ENCODE assay signal across 28 cellular contexts in the genomic region with DNA sequence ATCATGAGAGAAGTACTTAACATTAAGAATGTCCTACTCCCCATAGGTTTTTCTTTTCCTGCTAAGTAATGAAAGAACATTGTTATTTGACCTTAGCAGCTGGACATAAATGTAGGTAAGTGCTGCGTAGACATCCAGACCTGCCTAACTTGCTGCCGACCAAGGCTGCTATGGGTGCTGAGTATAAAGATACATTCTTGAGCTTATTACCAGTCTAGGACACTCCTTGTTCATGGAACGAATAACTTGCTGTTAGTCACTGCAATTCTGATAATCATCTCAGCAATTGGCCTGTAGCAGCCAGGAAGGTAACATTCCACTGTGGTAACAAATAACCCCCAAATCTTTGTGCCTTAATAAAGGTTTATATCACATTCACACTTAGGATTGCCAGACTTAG.
"Had no signal": no experiment of that assay in that cellular context is flagged by ENCODE, and none has a peak within 500 bp of the region (broad histone marks: within the 10 kb centered on the region; RNA-seq: fewer than 3 reads in every experiment).

No MANE protein-coding gene starts in this region.

- ATAC-seq: activated naive CD4-positive, alpha-beta T cell treated with anti-CD3 and anti-CD28 coated beads, Interleukin-2, amount 50 U/mL, for 72 hours; activated T-cell treated with anti-CD3 and anti-CD28 coated beads, Interleukin-2, amount 50 U/mL, for 72 hours; body of pancreas; gastrocnemius medialis; WTC11 had no signal

- H3K27me3 ChIP-seq: body of pancreas, gastrocnemius medialis had no signal

- H3K36me3 Mint-ChIP-seq: activated naive CD4-positive, alpha-beta T cell treated with anti-CD3 and anti-CD28 coated beads, Interleukin-2, amount 10 ng/mL, durations not matched to agents 7 days and 5 days; activated naive CD4-positive, alpha-beta T cell treated with anti-CD3 and anti-CD28 coated beads, Interleukin-2, amount 50 U/mL, for 72 hours; activated naive CD8-positive, alpha-beta T cell treated with anti-CD3 and anti-CD28 coated beads, Interleukin-2, amount 10 ng/mL, durations not matched to agents 7 days and 5 days; WTC11 had no signal

- H3K36me3 ChIP-seq: gastrocnemius medialis had no signal

- H3K9me3 Mint-ChIP-seq: activated CD4-positive, alpha-beta memory T cell treated with anti-CD3 and anti-CD28 coated beads, Interleukin-2, amount 10 ng/mL, durations not matched to agents 7 days and 5 days; activated CD4-positive, alpha-beta T cell treated with anti-CD3 and anti-CD28 coated beads, Interleukin-2, amount 10 ng/mL, durations not matched to agents 7 days and 5 days; activated naive CD4-positive, alpha-beta T cell treated with anti-CD3 and anti-CD28 coated beads, Interleukin-2, amount 10 ng/mL, durations not matched to agents 7 days and 5 days; activated naive CD4-positive, alpha-beta T cell treated with anti-CD3 and anti-CD28 coated beads, Interleukin-2, amount 50 U/mL, for 72 hours; activated T-cell treated with anti-CD3 and anti-CD28 coated beads, Interleukin-2, amount 50 U/mL, for 24 hours; activated T-cell treated with anti-CD3 and anti-CD28 coated beads, Interleukin-2, amount 50 U/mL, for 72 hours had no signal

- DNase-seq: activated CD4-positive, alpha-beta memory T cell treated with anti-CD3 and anti-CD28 coated beads, Interleukin-2, amount 10 ng/mL, durations not matched to agents 7 days and 5 days; activated CD4-positive, alpha-beta T cell treated with anti-CD3 and anti-CD28 coated beads for 1 hour; activated CD4-positive, alpha-beta T cell treated with anti-CD3 and anti-CD28 coated beads for 4 hours; activated CD4-positive, alpha-beta T cell treated with anti-CD3 and anti-CD28 coated beads, Interleukin-2, amount 10 ng/mL, durations not matched to agents 7 days and 5 days; activated CD4-positive, alpha-beta T cell treated with anti-CD3 and anti-CD28 coated beads, Interleukin-2, amount 50 U/mL, for 4 hours; activated CD8-positive, alpha-beta memory T cell treated with anti-CD3 and anti-CD28 coated beads, Interleukin-2, amount 50 U/mL, for 48 hours; activated gamma-delta T cell; activated naive CD4-positive, alpha-beta T cell; activated naive CD4-positive, alpha-beta T cell treated with anti-CD3 and anti-CD28 coated beads, Interleukin-2, amount 10 ng/mL, durations not matched to agents 7 days and 5 days; activated naive CD8-positive, alpha-beta T cell treated with anti-CD3 and anti-CD28 coated beads, Interleukin-2, amount 10 ng/mL, durations not matched to agents 7 days and 5 days; activated T-cell treated with anti-CD3 and anti-CD28 coated beads for 4 hours; activated T-cell treated with anti-CD3 and anti-CD28 coated beads, Interleukin-2, amount 50 U/mL, for 24 hours; activated T-cell treated with anti-CD3 and anti-CD28 coated beads, Interleukin-2, amount 50 U/mL, for 72 hours; body of pancreas; caudate nucleus; effector CD8-positive, alpha-beta T cell; foreskin fibroblast; gastrocnemius medialis; glutamatergic neuron; T-helper 2 cell had no signal

- H3K27ac ChIP-seq: body of pancreas, epithelial cell of prostate, gastrocnemius medialis, VCaP had no signal

- FAIRE-seq: colon, endometrium, endothelial cell of umbilical vein, TTC549 had no signal

- H3K27ac Mint-ChIP-seq: activated CD4-positive, alpha-beta memory T cell treated with anti-CD3 and anti-CD28 coated beads, Interleukin-2, amount 10 ng/mL, durations not matched to agents 7 days and 5 days; activated CD4-positive, alpha-beta T cell treated with anti-CD3 and anti-CD28 coated beads, Interleukin-2, amount 10 ng/mL, durations not matched to agents 7 days and 5 days; activated naive CD4-positive, alpha-beta T cell treated with anti-CD3 and anti-CD28 coated beads, Interleukin-2, amount 10 ng/mL, durations not matched to agents 7 days and 5 days; activated naive CD4-positive, alpha-beta T cell treated with anti-CD3 and anti-CD28 coated beads, Interleukin-2, amount 50 U/mL, for 72 hours; activated naive CD8-positive, alpha-beta T cell treated with anti-CD3 and anti-CD28 coated beads, Interleukin-2, amount 10 ng/mL, durations not matched to agents 7 days and 5 days; activated T-cell treated with anti-CD3 and anti-CD28 coated beads, Interleukin-2, amount 50 U/mL, for 24 hours; activated T-cell treated with anti-CD3 and anti-CD28 coated beads, Interleukin-2, amount 50 U/mL, for 72 hours; WTC11 had no signal

- H3K4me1 ChIP-seq: body of pancreas, gastrocnemius medialis had no signal

- H3K4me3 Mint-ChIP-seq: activated CD4-positive, alpha-beta memory T cell treated with anti-CD3 and anti-CD28 coated beads, Interleukin-2, amount 10 ng/mL, durations not matched to agents 7 days and 5 days; activated CD4-positive, alpha-beta T cell treated with anti-CD3 and anti-CD28 coated beads, Interleukin-2, amount 10 ng/mL, durations not matched to agents 7 days and 5 days; activated naive CD4-positive, alpha-beta T cell treated with anti-CD3 and anti-CD28 coated beads, Interleukin-2, amount 10 ng/mL, durations not matched to agents 7 days and 5 days; activated naive CD8-positive, alpha-beta T cell treated with anti-CD3 and anti-CD28 coated beads, Interleukin-2, amount 10 ng/mL, durations not matched to agents 7 days and 5 days; activated T-cell treated with anti-CD3 and anti-CD28 coated beads, Interleukin-2, amount 50 U/mL, for 24 hours; activated T-cell treated with anti-CD3 and anti-CD28 coated beads, Interleukin-2, amount 50 U/mL, for 72 hours; WTC11 had no signal

- H3K4me3 ChIP-seq: body of pancreas, gastrocnemius medialis had no signal

- H3K9me3 ChIP-seq: body of pancreas, gastrocnemius medialis had no signal
